ENCODE assay signal across 16 cellular contexts in genomic region chr14:94158239-94158888, GRCh38. TPM values are rescaled to one million over a fixed set of nuclear protein-coding genes. Genes with fewer than 3 reads are reported as not detected.
DNase-seq lines count a peak whose midpoint lies in the region; ATAC-seq and TF ChIP-seq lines count a peak whose summit lies in the region.
"Had no signal": no experiment of that assay in that cellular context is flagged by ENCODE, and none has a peak within 500 bp of the region (broad histone marks: within the 10 kb centered on the region; RNA-seq: fewer than 3 reads in every experiment).

No MANE protein-coding gene starts in this region.

- H3K9me3 ChIP-seq in CD8-positive, alpha-beta T cell (ENCODE audit: low read length) = no peaks in the 10 kb centered on the region
- H3K9me3 ChIP-seq in A673 (ENCODE audit: low read depth, low read length, poor library complexity, severe bottlenecking) = no peaks in the 10 kb centered on the region
- H3K9me3 ChIP-seq: MG63, prostate gland, vagina had no signal

- no peaks in the 10 kb centered on the region for H3K36me3 Mint-ChIP-seq in activated CD4-positive, alpha-beta T cell treated with anti-CD3 and anti-CD28 coated beads, Interleukin-2, amount 10 ng/mL, durations not matched to agents 7 days and 5 days (ENCODE audit: low read depth)
- no peaks in the 10 kb centered on the region for H3K36me3 Mint-ChIP-seq in CD8-positive, alpha-beta T cell
- H3K36me3 Mint-ChIP-seq in T-helper 2 cell treated with Interferon-gamma antibody and Interleukin-4, amounts not matched to agents 5 μg/mL and 100 μg/mL, for 36 hours (ENCODE audit: low read depth) = no peaks in the 10 kb centered on the region

- POLR2A ChIA-PET in activated CD4-positive, alpha-beta T cell treated with anti-CD3 and anti-CD28 coated beads, Interleukin-2, amount 10 ng/mL, durations not matched to agents 7 days and 5 days (lab: Charles Lee) = no interaction called here
- POLR2A ChIA-PET in CD8-positive, alpha-beta T cell (lab: Charles Lee) = interaction anchor here (1.0 to 1.3 kb wide), 2 partner anchors 16 to 78 kb away, joined by 3 to 4 read pairs; partner anchors contain the start of genes DDX24 and IFI27L1
- POLR2A ChIA-PET in A673 (lab: Charles Lee; ENCODE audit: low non-redundant PET) = no interaction called here

- peaks cover 39% of the 10 kb centered on the region for H3K4me1 ChIP-seq in CD8-positive, alpha-beta T cell (ENCODE audit: insufficient read depth, low read length)
- H3K4me1 ChIP-seq in A673 (ENCODE audit: insufficient read depth, low read length, poor library complexity, severe bottlenecking) = no peaks in the 10 kb centered on the region
- H3K4me1 ChIP-seq: foreskin keratinocyte, vagina had no signal

- H3K4me1 Mint-ChIP-seq in activated CD4-positive, alpha-beta T cell treated with anti-CD3 and anti-CD28 coated beads, Interleukin-2, amount 10 ng/mL, durations not matched to agents 7 days and 5 days = peaks cover 53% of the 10 kb centered on the region
- peaks cover 37% of the 10 kb centered on the region for H3K4me1 Mint-ChIP-seq in CD8-positive, alpha-beta T cell (ENCODE audit: low read depth)
- H3K4me1 Mint-ChIP-seq in T-helper 2 cell treated with Interferon-gamma antibody and Interleukin-4, amounts not matched to agents 5 μg/mL and 100 μg/mL, for 36 hours (ENCODE audit: low read depth) = peaks cover 24% of the 10 kb centered on the region

- no peak overlapping the region for H3K27ac ChIP-seq in CD8-positive, alpha-beta T cell (ENCODE audit: low read depth, low read length)
- H3K27ac ChIP-seq in A673 (ENCODE audit: low read depth, low read length, poor library complexity, severe bottlenecking) = no peak overlapping the region
- H3K27ac ChIP-seq: foreskin keratinocyte, prostate gland, vagina had no signal

- ATAC-seq in CD8-positive, alpha-beta T cell = peak; percentile 59
- ATAC-seq in Right ventricle myocardium superior (ENCODE audit: poor library complexity) (no peak), HG02870 (IDR thresholded peaks at IDR 0.05; ENCODE audit: unreplicated experiment) (no peak)
- ATAC-seq: foreskin keratinocyte, left colon had no signal

- H3K4me3 ChIP-seq in CD8-positive, alpha-beta T cell (ENCODE audit: low read depth, low read length) = no peak overlapping the region
- H3K4me3 ChIP-seq in A673 (ENCODE audit: low read depth, low read length, poor library complexity, severe bottlenecking) = no peak overlapping the region
- H3K4me3 ChIP-seq: HAP-1, MG63, prostate gland, vagina had no signal

- H3K27ac Mint-ChIP-seq in activated CD4-positive, alpha-beta T cell treated with anti-CD3 and anti-CD28 coated beads, Interleukin-2, amount 10 ng/mL, durations not matched to agents 7 days and 5 days = peak overlapping the region; percentile 90
- peak overlapping the region; percentile 28 for H3K27ac Mint-ChIP-seq in CD8-positive, alpha-beta T cell
- peak overlapping the region; percentile 73 for H3K27ac Mint-ChIP-seq in T-helper 2 cell treated with Interferon-gamma antibody and Interleukin-4, amounts not matched to agents 5 μg/mL and 100 μg/mL, for 36 hours

- BruUV-seq in A673 (replicated peaks; lab: Mats Ljungman, UMichigan) = no TSS peak

- peak; percentile 68 for DNase-seq in activated CD4-positive, alpha-beta T cell treated with anti-CD3 and anti-CD28 coated beads, Interleukin-2, amount 10 ng/mL, durations not matched to agents 7 days and 5 days
- DNase-seq in activated CD4-positive, alpha-beta T cell treated with anti-CD3 and anti-CD28 coated beads for 4 hours = no peak
- peak in 4 of 7 experiments; percentile 12 to 64 (median 37) for DNase-seq in CD8-positive, alpha-beta T cell
- DNase-seq in T-helper 2 cell treated with Interferon-gamma antibody and Interleukin-4, amounts not matched to agents 5 μg/mL and 100 μg/mL, for 36 hours (ENCODE audit: low spot score) = no peak
- DNase-seq in cerebellum (ENCODE audit: low spot score) (peak; percentile 71), A673 (ENCODE audit: low spot score) (no peak), Right ventricle myocardium superior (no peak)
- DNase-seq: cerebellar nuclear complex, foreskin keratinocyte, left colon, MG63, NCI-H2081 had no signal

- peaks cover 1% of the 10 kb centered on the region for H3K27me3 Mint-ChIP-seq in activated CD4-positive, alpha-beta T cell treated with anti-CD3 and anti-CD28 coated beads, Interleukin-2, amount 10 ng/mL, durations not matched to agents 7 days and 5 days
- H3K27me3 Mint-ChIP-seq in CD8-positive, alpha-beta T cell (ENCODE audit: low read depth) = peaks cover 15% of the 10 kb centered on the region
- H3K27me3 Mint-ChIP-seq in T-helper 2 cell treated with Interferon-gamma antibody and Interleukin-4, amounts not matched to agents 5 μg/mL and 100 μg/mL, for 36 hours (ENCODE audit: low read depth) = peaks cover 3% of the 10 kb centered on the region

- peak overlapping the region; percentile 22 for H3K4me3 Mint-ChIP-seq in activated CD4-positive, alpha-beta T cell treated with anti-CD3 and anti-CD28 coated beads, Interleukin-2, amount 10 ng/mL, durations not matched to agents 7 days and 5 days
- H3K4me3 Mint-ChIP-seq in CD8-positive, alpha-beta T cell = no peak overlapping the region
- peak overlapping the region; percentile 50 for H3K4me3 Mint-ChIP-seq in T-helper 2 cell treated with Interferon-gamma antibody and Interleukin-4, amounts not matched to agents 5 μg/mL and 100 μg/mL, for 36 hours

- no peaks in the 10 kb centered on the region for H3K36me3 ChIP-seq in CD8-positive, alpha-beta T cell (ENCODE audit: insufficient read depth, low read length)
- H3K36me3 ChIP-seq in A673 (ENCODE audit: insufficient read depth, low read length, poor library complexity, severe bottlenecking) = no peaks in the 10 kb centered on the region
- H3K36me3 ChIP-seq: HAP-1, MG63, prostate gland, vagina had no signal

- no peaks in the 10 kb centered on the region for H3K9me3 Mint-ChIP-seq in activated CD4-positive, alpha-beta T cell treated with anti-CD3 and anti-CD28 coated beads, Interleukin-2, amount 10 ng/mL, durations not matched to agents 7 days and 5 days
- no peaks in the 10 kb centered on the region for H3K9me3 Mint-ChIP-seq in CD8-positive, alpha-beta T cell
- H3K9me3 Mint-ChIP-seq in T-helper 2 cell treated with Interferon-gamma antibody and Interleukin-4, amounts not matched to agents 5 μg/mL and 100 μg/mL, for 36 hours = no peaks in the 10 kb centered on the region

- intact Hi-C loops in CD8-positive, alpha-beta T cell (cut with DNase I, micrococcal nuclease) = loop anchor here in 1 of 2 experiments (2.0 kb wide), 1 partner anchor 16 kb away; no protein-coding TSS in a partner anchor
- intact Hi-C loops in A673 (cut with micrococcal nuclease; ENCODE audit: unreplicated experiment) = no loop called here
- intact Hi-C loops in Right ventricle myocardium superior (cut with DNase I) = no loop called here

- no peaks in the 10 kb centered on the region for H3K27me3 ChIP-seq in CD8-positive, alpha-beta T cell (ENCODE audit: insufficient read depth, low read length)
- no peaks in the 10 kb centered on the region for H3K27me3 ChIP-seq in A673 (replicated peaks; ENCODE audit: insufficient read depth, low read depth, low read length, poor library complexity)
- H3K27me3 ChIP-seq: MG63, vagina had no signal

- no peak for TF ChIP-seq CTCF in CD8-positive, alpha-beta T cell (IDR thresholded peaks at IDR 0.05)
- TF ChIP-seq CTCF in A673 (conservative IDR thresholded peaks at IDR 0.05; ENCODE audit: low read depth, low read length) = no peak

- CTCF ChIA-PET in activated CD4-positive, alpha-beta T cell treated with anti-CD3 and anti-CD28 coated beads, Interleukin-2, amount 10 ng/mL, durations not matched to agents 7 days and 5 days (lab: Charles Lee) = interaction anchor here (1.8 kb wide), 1 partner anchor 22 kb away, joined by 6 read pairs; no protein-coding TSS in a partner anchor
- CTCF ChIA-PET in CD8-positive, alpha-beta T cell (lab: Charles Lee) = interaction anchor here (2.3 to 3.4 kb wide), 2 partner anchors 21 to 23 kb away, joined by 11 to 15 read pairs; no protein-coding TSS in a partner anchor
- CTCF ChIA-PET in A673 (lab: Charles Lee) = no interaction called here

RNA-seq across cellular contexts. Expression of gene PPP4R4, which starts 15.8 kb away (rescaled TPM):
- total RNA-seq in activated CD4-positive, alpha-beta T cell treated with anti-CD3 and anti-CD28 coated beads, Interleukin-2, amount 10 ng/mL, durations not matched to agents 7 days and 5 days = 1 to 10 TPM; 3.0 to 3.7 TPM
- not detected for total RNA-seq in CD8-positive, alpha-beta T cell
- total RNA-seq in cerebellum (3.0 TPM), A673 (2021) (0.88 and 1.2 TPM in 2 replicates), Right ventricle myocardium superior (not detected)

RNA-seq across cellular contexts. Expression of gene IFI27L2, which starts 29.0 kb away (rescaled TPM):
- 10 to 100 TPM; 76.0 to 91.3 TPM for total RNA-seq in activated CD4-positive, alpha-beta T cell treated with anti-CD3 and anti-CD28 coated beads, Interleukin-2, amount 10 ng/mL, durations not matched to agents 7 days and 5 days
- 10 to 100 TPM; 13.3 to 16.4 TPM for total RNA-seq in CD8-positive, alpha-beta T cell
- total RNA-seq in cerebellum (11.5 TPM), A673 (2021) (12.4 and 13.4 TPM in 2 replicates), Right ventricle myocardium superior (50.1 TPM)

RNA-seq across cellular contexts. Expression of gene IFI27, which starts 47.8 kb away (rescaled TPM):
- total RNA-seq in activated CD4-positive, alpha-beta T cell treated with anti-CD3 and anti-CD28 coated beads, Interleukin-2, amount 10 ng/mL, durations not matched to agents 7 days and 5 days = 100 to 1,000 TPM; 158 to 193 TPM
- under 1 TPM; 0.92 to 0.95 TPM for total RNA-seq in CD8-positive, alpha-beta T cell
- total RNA-seq in cerebellum = 5.6 TPM
- total RNA-seq in A673 (2021) = 3.7 and 4.9 TPM in 2 replicates
- total RNA-seq in Right ventricle myocardium superior = 132 TPM

Comparison
In these comparisons a context has a peak if more than half of its experiments do, and no peak if none do; other contexts are left out.
1. DNase-seq: peak in activated CD4-positive, alpha-beta T cell treated with anti-CD3 and anti-CD28 coated beads, Interleukin-2, amount 10 ng/mL, durations not matched to agents 7 days and 5 days (single experiment), CD8-positive, alpha-beta T cell (4 of 7) and cerebellum (single experiment); none in activated CD4-positive, alpha-beta T cell treated with anti-CD3 and anti-CD28 coated beads for 4 hours (0 of 2), T-helper 2 cell treated with Interferon-gamma antibody and Interleukin-4, amounts not matched to agents 5 μg/mL and 100 μg/mL, for 36 hours (single experiment), A673 (single experiment) and Right ventricle myocardium superior (single experiment).
2. H3K27ac Mint-ChIP-seq: peak in every context shown above with its lines; median percentile 90 in activated CD4-positive, alpha-beta T cell treated with anti-CD3 and anti-CD28 coated beads, Interleukin-2, amount 10 ng/mL, durations not matched to agents 7 days and 5 days; 73 in T-helper 2 cell treated with Interferon-gamma antibody and Interleukin-4, amounts not matched to agents 5 μg/mL and 100 μg/mL, for 36 hours; 28 in CD8-positive, alpha-beta T cell.
3. RNA of gene IFI27, which starts 47.8 kb away (total RNA-seq): 158 to 193 TPM in activated CD4-positive, alpha-beta T cell treated with anti-CD3 and anti-CD28 coated beads, Interleukin-2, amount 10 ng/mL, durations not matched to agents 7 days and 5 days and 132 TPM in Right ventricle myocardium superior (single experiment); 5.6 TPM in cerebellum (single experiment), 3.7 to 4.9 TPM in A673 and 0.92 to 0.95 TPM in CD8-positive, alpha-beta T cell; every median in the first group is over 10 times any median in the second.